ENCODE assay signal across 13 cellular contexts in the genomic region with DNA sequence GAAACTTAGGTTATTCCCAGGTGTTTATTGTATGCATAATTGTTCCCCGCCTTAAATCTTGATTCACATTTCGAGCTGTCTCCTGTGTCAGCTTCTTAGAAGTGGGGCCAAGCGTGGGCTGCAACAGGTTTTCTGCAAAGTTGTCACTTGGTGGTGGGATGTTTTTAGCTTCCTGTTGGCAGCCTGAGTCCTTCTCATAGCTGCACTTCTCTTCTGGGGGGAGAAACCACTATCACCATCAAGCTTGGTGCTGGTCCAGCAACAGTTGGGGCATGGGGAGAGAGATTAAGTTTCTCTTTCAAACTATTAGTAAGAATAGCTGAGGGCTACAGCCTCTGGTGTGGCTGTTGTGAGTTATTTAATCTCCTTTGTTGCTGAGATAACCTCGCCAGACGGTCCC.
DNase-seq lines count a peak whose midpoint lies in the region; ATAC-seq and TF ChIP-seq lines count a peak whose summit lies in the region.
"Had no signal": no experiment of that assay in that cellular context is flagged by ENCODE, and none has a peak within 500 bp of the region (broad histone marks: within the 10 kb centered on the region; RNA-seq: fewer than 3 reads in every experiment).

No MANE protein-coding gene starts in this region.

- H3K27ac Mint-ChIP-seq in activated T-cell treated with anti-CD3 and anti-CD28 coated beads, Interleukin-2, amount 50 U/mL, for 72 hours, result peak overlapping the region; percentile 90
- H3K27ac Mint-ChIP-seq in natural killer cell, result peak overlapping the region; percentile 82 to 92

- peak; percentile 72 for DNase-seq in stimulated activated naive CD4-positive, alpha-beta T cell treated with Interleukin-2 at 50 U/mL for 16 hours (lab: John Stamatoyannopoulos, UW)
- DNase-seq in stimulated activated naive CD4-positive, alpha-beta T cell (lab: John Stamatoyannopoulos, UW), result no peak
- peak; percentile 63 to 75 for DNase-seq in activated T-cell treated with anti-CD3 and anti-CD28 coated beads, Interleukin-2, amount 50 U/mL, for 72 hours
- DNase-seq in natural killer cell, result peak; percentile 45
- no peak for DNase-seq in aorta
- DNase-seq in NCI-H2196 treated with DMSO at 0.1 percent for 48 hours (lab: John Stamatoyannopoulos, UW; ENCODE audit: unreplicated experiment), result no peak
- DNase-seq: GF-D8, heart left ventricle, left ventricle myocardium superior, NCI-H1436 treated with DMSO at 0.1 percent for 48 hours had no signal

- 39 to 47% methylated on average over 5 of the region's 5 CpGs for WGBS in aorta, 2 donors

- H3K9me3 ChIP-seq in aorta (ENCODE audit: control insufficient read depth, low read length), result no peaks in the 10 kb centered on the region
- H3K9me3 ChIP-seq: heart left ventricle, tibial nerve had no signal

- H3K27ac ChIP-seq in aorta (ENCODE audit: low read depth in 1 of 2, low read length in 2 of 2), result peak overlapping the region; percentile 1 to 39
- H3K27ac ChIP-seq: tibial nerve had no signal

- H3K27me3 Mint-ChIP-seq in activated T-cell treated with anti-CD3 and anti-CD28 coated beads, Interleukin-2, amount 50 U/mL, for 72 hours (ENCODE audit: low read depth), result peaks cover under 1% of the 10 kb centered on the region
- H3K27me3 Mint-ChIP-seq in natural killer cell (ENCODE audit: low read depth in 2 of 2), result no peaks in the 10 kb centered on the region

- no peak for TF ChIP-seq CTCF in natural killer cell (IDR thresholded peaks at IDR 0.05)

- no peaks in the 10 kb centered on the region for H3K27me3 ChIP-seq in aorta (ENCODE audit: control insufficient read depth in 1 of 2, insufficient read depth in 2 of 2, low read length in 1 of 2)
- H3K27me3 ChIP-seq: heart left ventricle, tibial nerve had no signal

- TF ChIP-seq POLR2A in GM18505 (IDR thresholded peaks at IDR 0.05; ENCODE audit: borderline replicate concordance, extremely low read depth, insufficient read depth, insufficient read length), result no peak

- H3K36me3 ChIP-seq in aorta (ENCODE audit: control insufficient read depth in 1 of 2, insufficient read depth in 2 of 2, low read length in 1 of 2), result no peaks in the 10 kb centered on the region
- H3K36me3 ChIP-seq: heart left ventricle had no signal

- peaks cover 0 to 8% of the 10 kb centered on the region in 2 donors for H3K4me1 ChIP-seq in aorta (ENCODE audit: control insufficient read depth in 1 of 2, insufficient read depth in 2 of 2, low read length in 2 of 2)

- H3K9me3 Mint-ChIP-seq in activated T-cell treated with anti-CD3 and anti-CD28 coated beads, Interleukin-2, amount 50 U/mL, for 72 hours, result no peaks in the 10 kb centered on the region
- no peaks in the 10 kb centered on the region for H3K9me3 Mint-ChIP-seq in natural killer cell

- no peaks in the 10 kb centered on the region for H3K36me3 Mint-ChIP-seq in activated T-cell treated with anti-CD3 and anti-CD28 coated beads, Interleukin-2, amount 50 U/mL, for 72 hours (ENCODE audit: insufficient read depth in 2 of 2)
- H3K36me3 Mint-ChIP-seq in natural killer cell, result no peaks in the 10 kb centered on the region

- H3K4me3 ChIP-seq in aorta (ENCODE audit: low read length in 2 of 2), result no peak overlapping the region
- H3K4me3 ChIP-seq: heart left ventricle, tibial nerve had no signal

- intact Hi-C loops in natural killer cell (cut with micrococcal nuclease), result no loop called here
- intact Hi-C loops in aorta (cut with DNase I), result loop anchor here in 1 of 2 donors (5.0 kb wide), 1 partner anchor 36 kb away; no protein-coding TSS in a partner anchor

- ATAC-seq in activated T-cell treated with anti-CD3 and anti-CD28 coated beads, Interleukin-2, amount 50 U/mL, for 72 hours (replicated peaks in 1 of 2), result peak; percentile 73 to 74
- ATAC-seq in natural killer cell (peak; percentile 80 to 94 (median 83)), aorta (ENCODE audit: low FRiP score) (no peak), GM19351 (IDR thresholded peaks at IDR 0.05; ENCODE audit: unreplicated experiment) (no peak), GM18505 (IDR thresholded peaks at IDR 0.05; ENCODE audit: unreplicated experiment) (no peak)
- ATAC-seq: left ventricle myocardium superior had no signal

- H3K4me1 Mint-ChIP-seq in activated T-cell treated with anti-CD3 and anti-CD28 coated beads, Interleukin-2, amount 50 U/mL, for 72 hours (ENCODE audit: low read depth), result peaks cover 96% of the 10 kb centered on the region
- peaks cover 72 to 77% of the 10 kb centered on the region in 2 donors for H3K4me1 Mint-ChIP-seq in natural killer cell

- H3K4me3 Mint-ChIP-seq in activated T-cell treated with anti-CD3 and anti-CD28 coated beads, Interleukin-2, amount 50 U/mL, for 72 hours, result peak overlapping the region; percentile 80 to 81
- peak overlapping the region; percentile 88 for H3K4me3 Mint-ChIP-seq in natural killer cell

Comparison
In these comparisons a context has a peak if more than half of its experiments do, and no peak if none do; other contexts are left out.
1. DNase-seq: peak in stimulated activated naive CD4-positive, alpha-beta T cell treated with Interleukin-2 at 50 U/mL for 16 hours (single experiment), activated T-cell treated with anti-CD3 and anti-CD28 coated beads, Interleukin-2, amount 50 U/mL, for 72 hours (2 of 2) and natural killer cell (single experiment); none in stimulated activated naive CD4-positive, alpha-beta T cell (0 of 6), aorta (0 of 2) and NCI-H2196 treated with DMSO at 0.1 percent for 48 hours (single experiment).
2. ATAC-seq: peak in activated T-cell treated with anti-CD3 and anti-CD28 coated beads, Interleukin-2, amount 50 U/mL, for 72 hours (2 of 2) and natural killer cell (3 of 3); none in aorta (single experiment), GM19351 (single experiment) and GM18505 (single experiment).